In the genomic region with DNA sequence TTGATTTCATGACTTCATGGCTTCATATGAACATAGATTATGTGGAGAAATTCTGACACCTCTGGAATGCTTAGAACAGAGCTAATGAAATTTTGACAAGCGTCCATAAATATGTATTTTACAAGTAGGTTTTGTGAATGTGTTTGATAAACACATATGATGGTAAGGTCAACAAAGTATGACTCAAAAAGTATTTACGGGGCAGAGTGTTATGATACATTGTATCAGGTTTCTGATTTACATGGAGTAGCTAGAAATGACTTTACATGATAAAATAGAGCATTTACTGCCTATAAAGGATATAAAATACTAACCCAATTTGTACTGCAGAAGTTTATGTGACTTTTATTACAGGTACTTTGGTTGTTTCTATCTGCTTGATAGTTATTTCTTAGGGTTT, we compare ENCODE assay signal across 30 cellular contexts.
"Had no signal": no experiment of that assay in that cellular context is flagged by ENCODE, and none has a peak within 500 bp of the region (broad histone marks: within the 10 kb centered on the region; RNA-seq: fewer than 3 reads in every experiment).

No MANE protein-coding gene starts in this region.

- H3K4me1 Mint-ChIP-seq: nephron had no signal

- H3K36me3 Mint-ChIP-seq: neural progenitor cell had no signal

- H3K27me3 Mint-ChIP-seq: naive thymus-derived CD4-positive, alpha-beta T cell had no signal

- H3K4me3 ChIP-seq: coronary artery, gastroesophageal sphincter, heart left ventricle, hepatocyte, left lung, neural progenitor cell, prostate gland, right atrium auricular region, smooth muscle cell, thoracic aorta, tibial nerve, upper lobe of right lung, uterus had no signal

- ATAC-seq: esophagus mucosa; foreskin keratinocyte; gastroesophageal sphincter; heart left ventricle; left cardiac atrium; left lung; naive thymus-derived CD4-positive, alpha-beta T cell; sciatic nerve; upper lobe of right lung had no signal

- H3K9me3 Mint-ChIP-seq: nephron, neural progenitor cell had no signal

- H3K27ac ChIP-seq: coronary artery, foreskin keratinocyte, gastroesophageal sphincter, heart left ventricle, left lung, neural progenitor cell, prostate gland, right atrium auricular region, thoracic aorta, tibial nerve, upper lobe of right lung, uterus had no signal

- H3K4me3 Mint-ChIP-seq: naive thymus-derived CD4-positive, alpha-beta T cell; nephron; neural progenitor cell had no signal

- H3K27me3 ChIP-seq: foreskin keratinocyte, gastroesophageal sphincter, heart left ventricle, hepatocyte, left lung, neural progenitor cell, right atrium auricular region, tibial nerve, upper lobe of right lung, uterus had no signal

- H3K27ac Mint-ChIP-seq: naive thymus-derived CD4-positive, alpha-beta T cell; nephron; neural progenitor cell had no signal

- H3K9ac ChIP-seq: neural progenitor cell had no signal

- H3K4me2 ChIP-seq: hepatocyte, neural progenitor cell, smooth muscle cell had no signal

- H3K36me3 ChIP-seq: gastroesophageal sphincter, heart left ventricle, left lung, neural progenitor cell, prostate gland, right atrium auricular region, thoracic aorta, tibial nerve, upper lobe of right lung, uterus had no signal

- H2AFZ ChIP-seq: hepatocyte, neural progenitor cell had no signal

- DNase-seq: dermis blood vessel endothelial cell; effector memory CD4-positive, alpha-beta T cell; foreskin keratinocyte; heart left ventricle; left cardiac atrium; left lung; mammary epithelial cell; mesendoderm; midbrain; naive thymus-derived CD4-positive, alpha-beta T cell; stimulated activated CD4-positive, alpha-beta T cell treated with anti-CD3 and anti-CD28 coated beads, Interleukin-12 subunit alpha, Interleukin-12 subunit beta, amount 100 ng/mL, for 4 hours; stimulated activated CD4-positive, alpha-beta T cell treated with anti-CD3 and anti-CD28 coated beads, Interleukin-1b, Interleukin-23, amount 100 ng/mL, for 48 hours; stimulated activated CD4-positive, alpha-beta T cell treated with anti-CD3 and anti-CD28 coated beads, Interleukin-4, amount 100 ng/mL, for 1 hour; stimulated activated CD8-positive, alpha-beta memory T cell treated with anti-CD3 and anti-CD28 coated beads, Interleukin-4, amount 100 ng/mL, for 48 hours; stimulated activated naive CD4-positive, alpha-beta T cell treated with Interleukin-2 at 50 U/mL for 16 hours; substantia nigra; upper lobe of right lung; uterus had no signal

- H3K79me2 ChIP-seq: hepatocyte had no signal

- H3K4me1 ChIP-seq: foreskin keratinocyte, gastroesophageal sphincter, left lung, neural progenitor cell, prostate gland, tibial nerve, upper lobe of right lung, uterus had no signal

- H3K9me3 ChIP-seq: gastroesophageal sphincter, heart left ventricle, left lung, prostate gland, right atrium auricular region, thoracic aorta, tibial nerve, upper lobe of right lung, uterus had no signal
